20 cellular contexts compared by ENCODE assay signal in genomic region chr5:179259731-179260323, GRCh38.
DNase-seq lines count a peak whose midpoint lies in the region; ATAC-seq and TF ChIP-seq lines count a peak whose summit lies in the region.
"Had no signal": no experiment of that assay in that cellular context is flagged by ENCODE, and none has a peak within 500 bp of the region (broad histone marks: within the 10 kb centered on the region; RNA-seq: fewer than 3 reads in every experiment).

No MANE protein-coding gene starts in this region.

- H3K4ac ChIP-seq in H9 (ENCODE audit: low read depth, low read length) = no peak overlapping the region

- TF ChIP-seq RAD21 in SK-N-SH (IDR thresholded peaks at IDR 0.05; ENCODE audit: low read length) = no peak

- no peak overlapping the region for H2BK15ac ChIP-seq in H9 (ENCODE audit: low read depth, low read length)

- H2AFZ ChIP-seq in SK-N-SH (ENCODE audit: low read depth) (no peak overlapping the region), H9 (ENCODE audit: low read length) (no peak overlapping the region), hepatocyte (no peak overlapping the region)

- H3K4me2 ChIP-seq in SK-N-SH = no peak overlapping the region
- no peak overlapping the region for H3K4me2 ChIP-seq in H9 (ENCODE audit: insufficient read depth, insufficient read length, low read length)
- no peak overlapping the region for H3K4me2 ChIP-seq in hepatocyte
- H3K4me2 ChIP-seq in skeletal muscle satellite cell (ENCODE audit: low read length) = peak overlapping the region; percentile 17

- H2BK5ac ChIP-seq in H9 (ENCODE audit: insufficient read length, low read length) = no peak overlapping the region

- H3K4me3 Mint-ChIP-seq in H9 = no peak overlapping the region
- H3K4me3 Mint-ChIP-seq: activated CD4-positive, alpha-beta T cell treated with anti-CD3 and anti-CD28 coated beads for 36 hours; brain; CD4-positive, alpha-beta T cell; IgD-negative memory B cell had no signal

- no peaks in the 10 kb centered on the region for H3K36me3 ChIP-seq in SK-N-SH (replicated peaks in 1 of 2; ENCODE audit: control insufficient read depth in 1 of 2, insufficient read depth in 2 of 2, low read length in 1 of 2)
- H3K36me3 ChIP-seq in hepatocyte (replicated peaks; ENCODE audit: insufficient read depth, low read depth) = no peaks in the 10 kb centered on the region
- peaks cover 24% of the 10 kb centered on the region for H3K36me3 ChIP-seq in skeletal muscle satellite cell (ENCODE audit: insufficient read depth, low read length)
- H3K36me3 ChIP-seq: gastrocnemius medialis had no signal

- H3K4me3 ChIP-seq in SK-N-SH (ENCODE audit: low read depth in 2 of 2, low read length in 1 of 2) (no peak overlapping the region), hepatocyte (no peak overlapping the region), skeletal muscle satellite cell (ENCODE audit: low read length) (no peak overlapping the region)
- H3K4me3 ChIP-seq: gastrocnemius medialis had no signal

- H4K91ac ChIP-seq in H9 (ENCODE audit: insufficient read length, low read depth, low read length) = no peak overlapping the region

- no peak overlapping the region for H2AK5ac ChIP-seq in H9 (ENCODE audit: insufficient read length, low read length)

- no peak overlapping the region; the same call in 1 of the 2 replicates for H3K14ac ChIP-seq in H9 (ENCODE audit: insufficient read depth, low read length)

- H3K9me2 ChIP-seq in SK-N-SH (no peaks in the 10 kb centered on the region), hepatocyte (replicated peaks; ENCODE audit: insufficient read depth) (no peaks in the 10 kb centered on the region)

- no peaks in the 10 kb centered on the region for H3K36me3 Mint-ChIP-seq in H9 (ENCODE audit: insufficient read depth in 1 of 3, low read depth in 3 of 3)
- H3K36me3 Mint-ChIP-seq: brain, IgD-negative memory B cell had no signal

- H4K20me1 ChIP-seq in SK-N-SH (ENCODE audit: insufficient read depth) (no peaks in the 10 kb centered on the region), H9 (ENCODE audit: control insufficient read depth, insufficient read depth, insufficient read length) (no peaks in the 10 kb centered on the region), hepatocyte (ENCODE audit: insufficient read depth, poor library complexity, severe bottlenecking) (no peaks in the 10 kb centered on the region)

- no peak overlapping the region for H2BK12ac ChIP-seq in H9 (ENCODE audit: insufficient read length, low read depth, low read length)

- no peak overlapping the region for H2BK20ac ChIP-seq in H9 (ENCODE audit: low read depth, low read length, poor library complexity, severe bottlenecking)

- 35% methylated on average over 6 of the region's 13 CpGs for WGBS in SK-N-SH (ENCODE audit: low lambda C conversion rate)
- no CpG with 5 or more reads among the region's 13 CpGs for WGBS in H9 (ENCODE audit: extremely low coverage, insufficient read length, low lambda C conversion rate)
- WGBS in hepatocyte (ENCODE audit: low lambda C conversion rate, missing lambda C conversion rate) = 94% methylated on average over 13 of the region's 13 CpGs

- no peaks in the 10 kb centered on the region for H3K9me3 Mint-ChIP-seq in H9
- H3K9me3 Mint-ChIP-seq: brain; CD4-positive, alpha-beta T cell; IgD-negative memory B cell had no signal

- H3K27me3 ChIP-seq in SK-N-SH (ENCODE audit: insufficient read depth) = no peaks in the 10 kb centered on the region
- no peaks in the 10 kb centered on the region for H3K27me3 ChIP-seq in H9 (ENCODE audit: insufficient read depth, low read length)
- no peaks in the 10 kb centered on the region for H3K27me3 ChIP-seq in hepatocyte
- no peaks in the 10 kb centered on the region for H3K27me3 ChIP-seq in skeletal muscle satellite cell (ENCODE audit: control insufficient read depth, insufficient read depth, low read length)
- H3K27me3 ChIP-seq: gastrocnemius medialis had no signal

- H3K9me3 ChIP-seq in SK-N-SH = no peaks in the 10 kb centered on the region
- H3K9me3 ChIP-seq in H9 (ENCODE audit: control insufficient read depth, low read depth, low read length) = no peaks in the 10 kb centered on the region
- no peaks in the 10 kb centered on the region for H3K9me3 ChIP-seq in hepatocyte (ENCODE audit: low read depth)
- no peaks in the 10 kb centered on the region for H3K9me3 ChIP-seq in skeletal muscle satellite cell (replicated peaks; ENCODE audit: low read length)
- H3K9me3 ChIP-seq: gastrocnemius medialis had no signal

- CTCF ChIA-PET in SK-N-SH (lab: Yijun Ruan, JAX) = interaction anchor here (2.3 to 3.7 kb wide), 4 partner anchors 10 to 93 kb away, joined by 13 to 104 read pairs (median 14); no protein-coding TSS in a partner anchor

- H3K9ac ChIP-seq in SK-N-SH (no peak overlapping the region), H9 (ENCODE audit: extremely low read depth, insufficient read length, low read length) (no peak overlapping the region), skeletal muscle satellite cell (ENCODE audit: low read depth, low read length) (peak overlapping the region; percentile 45)

- no peak for ATAC-seq in SK-N-SH treated with all-trans-retinoic acid at 6 μM for 48 hours
- ATAC-seq in HG02885 (IDR thresholded peaks at IDR 0.05; ENCODE audit: poor library complexity, unreplicated experiment) = no peak
- ATAC-seq: activated CD4-positive, alpha-beta T cell treated with anti-CD3 and anti-CD28 coated beads for 36 hours; gastrocnemius medialis had no signal

- H3K18ac ChIP-seq in H9 (ENCODE audit: insufficient read length, low read depth, low read length) = no peak overlapping the region

- no peaks in the 10 kb centered on the region for H3K79me1 ChIP-seq in H9 (ENCODE audit: insufficient read depth, low read depth, low read length, poor library complexity, severe bottlenecking)

- no peaks in the 10 kb centered on the region; the same call in none of the 2 replicates for H3K27me3 Mint-ChIP-seq in H9 (ENCODE audit: low read depth)
- H3K27me3 Mint-ChIP-seq: CD4-positive, alpha-beta T cell had no signal

- TF ChIP-seq EP300 in SK-N-SH (IDR thresholded peaks at IDR 0.05; ENCODE audit: borderline replicate concordance in 1 of 2, low read depth in 1 of 2, low read length in 1 of 2) = no peak

- no peak overlapping the region for H3K27ac Mint-ChIP-seq in H9
- H3K27ac Mint-ChIP-seq: activated CD4-positive, alpha-beta T cell treated with anti-CD3 and anti-CD28 coated beads for 36 hours; CD4-positive, alpha-beta T cell; IgD-negative memory B cell had no signal

- H2BK120ac ChIP-seq in H9 (ENCODE audit: low read depth, low read length, poor library complexity, severe bottlenecking) = no peak overlapping the region

- no peaks in the 10 kb centered on the region for H3K79me2 ChIP-seq in SK-N-SH (ENCODE audit: insufficient read depth)
- H3K79me2 ChIP-seq in H9 (ENCODE audit: insufficient read depth, low read length) = no peaks in the 10 kb centered on the region
- H3K79me2 ChIP-seq in hepatocyte = no peaks in the 10 kb centered on the region

- peaks cover 11 to 13% of the 10 kb centered on the region in 2 experiments for H3K4me1 Mint-ChIP-seq in H9
- H3K4me1 Mint-ChIP-seq: activated CD4-positive, alpha-beta T cell treated with anti-CD3 and anti-CD28 coated beads for 36 hours had no signal

- H3K23ac ChIP-seq in H9 (ENCODE audit: insufficient read length, low read depth, low read length) = no peak overlapping the region

- H3F3A ChIP-seq in SK-N-SH (replicated peaks; ENCODE audit: insufficient read depth) = no peaks in the 10 kb centered on the region

- H3K4me1 ChIP-seq in SK-N-SH (ENCODE audit: control insufficient read depth in 1 of 2, insufficient read depth in 2 of 2, low read depth in 1 of 2, low read length in 1 of 2) (peaks cover 0 to 63% of the 10 kb centered on the region in 2 experiments; a peak in 2 of 4 replicates), H9 (ENCODE audit: insufficient read depth, low read length) (no peaks in the 10 kb centered on the region), hepatocyte (ENCODE audit: insufficient read depth) (peaks cover 8% of the 10 kb centered on the region), skeletal muscle satellite cell (ENCODE audit: control insufficient read depth, insufficient read depth, low read length) (peaks cover 43% of the 10 kb centered on the region)

- DNase-seq in SK-N-SH = peak; percentile 26
- peak; percentile 19 for DNase-seq in H9
- peak; percentile 3 for DNase-seq in hepatocyte (ENCODE audit: low spot score)
- no peak for DNase-seq in NCI-H1436 treated with DMSO at 0.1 percent for 48 hours (lab: John Stamatoyannopoulos, UW)
- no peak for DNase-seq in NCI-H128 (lab: John Stamatoyannopoulos, UW; ENCODE audit: unreplicated experiment)
- DNase-seq: activated CD4-positive, alpha-beta T cell treated with anti-CD3 and anti-CD28 coated beads for 36 hours; effector CD8-positive, alpha-beta T cell; gastrocnemius medialis; NCI-H1417 treated with DMSO at 0.1 percent for 48 hours; NCI-H2171; NCI-H526; occipital lobe; substantia nigra had no signal

- no peak overlapping the region for H4K5ac ChIP-seq in H9 (ENCODE audit: insufficient read length, low read depth, low read length)

- H3K27ac ChIP-seq in SK-N-SH (ENCODE audit: low read depth in 2 of 2, low read length in 1 of 2) (peak overlapping the region in 1 of 2 experiments; percentile 86; a peak in 2 of 4 replicates), H9 (ENCODE audit: insufficient read length, low read depth, low read length) (no peak overlapping the region), hepatocyte (no peak overlapping the region)
- H3K27ac ChIP-seq: 22Rv1, gastrocnemius medialis had no signal

- H3K23me2 ChIP-seq in H9 (ENCODE audit: insufficient read length, low read depth, low read length, poor library complexity, severe bottlenecking) = no peaks in the 10 kb centered on the region

- H3T11ph ChIP-seq in H9 (ENCODE audit: low read length) = no peak overlapping the region

- no peak overlapping the region for H4K8ac ChIP-seq in H9 (replicated peaks; ENCODE audit: insufficient read length, low read depth, low read length)

- POLR2A ChIA-PET in SK-N-SH (lab: Yijun Ruan, JAX) = interaction anchor here (0.5 kb wide), 1 partner anchor 26 kb away, joined by 5 read pairs; no protein-coding TSS in a partner anchor

- no peak overlapping the region for H3K56ac ChIP-seq in H9 (ENCODE audit: insufficient read length, low read depth, low read length)

- TF ChIP-seq CTCF in SK-N-SH (IDR thresholded peaks at IDR 0.05) = no peak
- TF ChIP-seq CTCF in H9 (conservative IDR thresholded peaks at IDR 0.05) = no peak
- TF ChIP-seq CTCF in hepatocyte (IDR thresholded peaks at IDR 0.05; ENCODE audit: poor library complexity) = no peak

TF ChIP-seq in SK-N-SH, 30 proteins besides CTCF, POLR2A, EP300 and RAD21:
- TF ChIP-seq MXI1 (IDR thresholded peaks at IDR 0.05; ENCODE audit: low read depth, low read length) (no peak), FOXM1 (IDR thresholded peaks at IDR 0.05; ENCODE audit: low read depth) (no peak)

Comparison
In these comparisons a context has a peak if more than half of its experiments do, and no peak if none do; other contexts are left out.
1. DNase-seq: peak in SK-N-SH (single experiment), H9 (single experiment) and hepatocyte (single experiment); none in NCI-H1436 treated with DMSO at 0.1 percent for 48 hours (single experiment) and NCI-H128 (single experiment).